ENCODE assay signal across 18 cellular contexts in genomic region chr15:68470981-68471380, GRCh38. TPM values are rescaled to one million over a fixed set of nuclear protein-coding genes. Genes with fewer than 3 reads are reported as not detected.
DNase-seq lines count a peak whose midpoint lies in the region; ATAC-seq and TF ChIP-seq lines count a peak whose summit lies in the region.
"Had no signal": no experiment of that assay in that cellular context is flagged by ENCODE, and none has a peak within 500 bp of the region (broad histone marks: within the 10 kb centered on the region; RNA-seq: fewer than 3 reads in every experiment).

No MANE protein-coding gene starts in this region.

- no peak for ATAC-seq in activated naive CD4-positive, alpha-beta T cell treated with anti-CD3 and anti-CD28 coated beads, Interleukin-2, amount 50 U/mL, for 72 hours
- ATAC-seq: HCT116 had no signal

- H3K27me3 Mint-ChIP-seq in osteocyte (ENCODE audit: unreplicated experiment), result no peaks in the 10 kb centered on the region
- peaks cover 10% of the 10 kb centered on the region for H3K27me3 Mint-ChIP-seq in activated T-cell treated with anti-CD3 and anti-CD28 coated beads, Interleukin-2, amount 50 U/mL, for 24 hours

- peaks cover 0 to 14% (median 12%) of the 10 kb centered on the region in 4 donors for H3K4me1 ChIP-seq in esophagus muscularis mucosa
- H3K4me1 ChIP-seq in ascending aorta, result peaks cover 4 to 22% of the 10 kb centered on the region in 2 donors

- H3K27ac ChIP-seq in esophagus muscularis mucosa (replicated peaks in 1 of 4) (no peak overlapping the region), ascending aorta (no peak overlapping the region)
- H3K27ac ChIP-seq: BLaER1 had no signal

- peaks cover 0 to 4% (median 0%) of the 10 kb centered on the region in 4 donors for H3K27me3 ChIP-seq in esophagus muscularis mucosa
- H3K27me3 ChIP-seq in ascending aorta, result no peaks in the 10 kb centered on the region
- H3K27me3 ChIP-seq: BLaER1 had no signal

- TF ChIP-seq CTCF in esophagus muscularis mucosa (IDR thresholded peaks at IDR 0.05), result no peak
- no peak for TF ChIP-seq CTCF in osteocyte (IDR thresholded peaks at IDR 0.05)
- no peak for TF ChIP-seq CTCF in ascending aorta (IDR thresholded peaks at IDR 0.05)

- no peaks in the 10 kb centered on the region for H3K9me3 ChIP-seq in esophagus muscularis mucosa
- H3K9me3 ChIP-seq in ascending aorta, result no peaks in the 10 kb centered on the region
- H3K9me3 ChIP-seq: BLaER1 had no signal

- H3K9me3 Mint-ChIP-seq in osteocyte (ENCODE audit: unreplicated experiment), result peaks cover 7% of the 10 kb centered on the region
- no peaks in the 10 kb centered on the region for H3K9me3 Mint-ChIP-seq in activated naive CD4-positive, alpha-beta T cell treated with anti-CD3 and anti-CD28 coated beads, Interleukin-2, amount 50 U/mL, for 72 hours
- no peaks in the 10 kb centered on the region for H3K9me3 Mint-ChIP-seq in activated T-cell treated with anti-CD3 and anti-CD28 coated beads, Interleukin-2, amount 50 U/mL, for 24 hours
- H3K9me3 Mint-ChIP-seq: CD14-positive monocyte; CD4-positive, alpha-beta T cell; CD8-positive, alpha-beta memory T cell; GM23338; H9 had no signal

- TF ChIP-seq POLR2A in esophagus muscularis mucosa (IDR thresholded peaks at IDR 0.05; ENCODE audit: low read depth), result no peak

- TF ChIP-seq EP300 in esophagus muscularis mucosa (IDR thresholded peaks at IDR 0.05), result no peak

- 100% methylated on average over 3 of the region's 5 CpGs for WGBS in esophagus muscularis mucosa

- H3K36me3 Mint-ChIP-seq in osteocyte (ENCODE audit: unreplicated experiment), result peaks cover 5% of the 10 kb centered on the region
- no peaks in the 10 kb centered on the region for H3K36me3 Mint-ChIP-seq in activated naive CD4-positive, alpha-beta T cell treated with anti-CD3 and anti-CD28 coated beads, Interleukin-2, amount 50 U/mL, for 72 hours
- no peaks in the 10 kb centered on the region for H3K36me3 Mint-ChIP-seq in activated T-cell treated with anti-CD3 and anti-CD28 coated beads, Interleukin-2, amount 50 U/mL, for 24 hours (ENCODE audit: low read depth)
- H3K36me3 Mint-ChIP-seq: CD14-positive monocyte; CD8-positive, alpha-beta memory T cell had no signal

- H3K36me3 ChIP-seq in esophagus muscularis mucosa (no peaks in the 10 kb centered on the region), ascending aorta (no peaks in the 10 kb centered on the region)
- H3K36me3 ChIP-seq: BLaER1 had no signal

- H3K4me3 Mint-ChIP-seq in osteocyte (ENCODE audit: unreplicated experiment), result no peak overlapping the region
- no peak overlapping the region for H3K4me3 Mint-ChIP-seq in activated T-cell treated with anti-CD3 and anti-CD28 coated beads, Interleukin-2, amount 50 U/mL, for 24 hours
- H3K4me3 Mint-ChIP-seq: B cell; CD14-positive monocyte; CD4-positive, alpha-beta T cell; CD8-positive, alpha-beta memory T cell; GM23338; H9 had no signal

- no peak overlapping the region for H3K4me3 ChIP-seq in esophagus muscularis mucosa
- H3K4me3 ChIP-seq in ascending aorta, result no peak overlapping the region
- H3K4me3 ChIP-seq: BLaER1, GM23338 had no signal

- peak overlapping the region; percentile 80 for H3K27ac Mint-ChIP-seq in osteocyte (ENCODE audit: unreplicated experiment)
- no peak overlapping the region for H3K27ac Mint-ChIP-seq in activated naive CD4-positive, alpha-beta T cell treated with anti-CD3 and anti-CD28 coated beads, Interleukin-2, amount 50 U/mL, for 72 hours
- H3K27ac Mint-ChIP-seq in activated T-cell treated with anti-CD3 and anti-CD28 coated beads, Interleukin-2, amount 50 U/mL, for 24 hours, result no peak overlapping the region
- H3K27ac Mint-ChIP-seq: B cell; CD4-positive, alpha-beta T cell; CD8-positive, alpha-beta memory T cell; GM23338; H9 had no signal

- intact Hi-C loops in esophagus muscularis mucosa (cut with DNase I), result no loop called here
- intact Hi-C loops in ascending aorta (cut with DNase I), result no loop called here

- DNase-seq in NCI-H69 (lab: John Stamatoyannopoulos, UW), result peak; percentile 41
- DNase-seq in esophagus muscularis mucosa (ENCODE audit: extremely low spot score), result peak; percentile 90
- DNase-seq in osteocyte (ENCODE audit: extremely low spot score, unreplicated experiment), result no peak
- DNase-seq in activated naive CD4-positive, alpha-beta T cell treated with anti-CD3 and anti-CD28 coated beads, Interleukin-2, amount 50 U/mL, for 72 hours (ENCODE audit: low spot score in 2 of 2), result no peak
- DNase-seq in ascending aorta (ENCODE audit: low spot score in 2 of 2), result no peak
- DNase-seq in NCI-H2171 (lab: John Stamatoyannopoulos, UW), result no peak
- DNase-seq in activated T-cell treated with anti-CD3 and anti-CD28 coated beads, Interleukin-2, amount 50 U/mL, for 24 hours, result no peak
- DNase-seq: CD4-positive, alpha-beta T cell; CD8-positive, alpha-beta memory T cell; DMS 273 treated with DMSO at 0.1 percent for 48 hours; DMS79; GDM1; H9 had no signal

- H3K4me1 Mint-ChIP-seq in osteocyte (ENCODE audit: unreplicated experiment), result peaks cover 46% of the 10 kb centered on the region
- H3K4me1 Mint-ChIP-seq in activated T-cell treated with anti-CD3 and anti-CD28 coated beads, Interleukin-2, amount 50 U/mL, for 24 hours (ENCODE audit: low read depth), result no peaks in the 10 kb centered on the region
- H3K4me1 Mint-ChIP-seq: B cell; CD14-positive monocyte; CD8-positive, alpha-beta memory T cell; GM23338 had no signal

RNA-seq across cellular contexts. Expression of gene ITGA11, which starts 39.0 kb away (rescaled TPM):
- total RNA-seq in esophagus muscularis mucosa (10 to 100 TPM in 2 of 4 donors, 1 to 10 TPM in 2; 3.3 to 15.8 (median 8.6) TPM), osteocyte (1,149 and 1,161 TPM in 2 replicates), ascending aorta (136 TPM)
- total RNA-seq in activated naive CD4-positive, alpha-beta T cell treated with anti-CD3 and anti-CD28 coated beads, Interleukin-2, amount 50 U/mL, for 72 hours, result 1 to 10 TPM in 1 of 2 donors, under 1 TPM in 1; 0.27 to 1.8 TPM
- total RNA-seq: B cell; CD8-positive, alpha-beta memory T cell had no signal

Comparison
In these comparisons a context has a peak if more than half of its experiments do, and no peak if none do; other contexts are left out.
1. DNase-seq: peak in NCI-H69 (single experiment) and esophagus muscularis mucosa (single experiment); none in osteocyte (single experiment), activated naive CD4-positive, alpha-beta T cell treated with anti-CD3 and anti-CD28 coated beads, Interleukin-2, amount 50 U/mL, for 72 hours (0 of 2), ascending aorta (0 of 2), NCI-H2171 (single experiment) and activated T-cell treated with anti-CD3 and anti-CD28 coated beads, Interleukin-2, amount 50 U/mL, for 24 hours (single experiment).